ENCODE assay signal across 8 cellular contexts in genomic region chr17:17044846-17045561, GRCh38. TPM values are rescaled to one million over a fixed set of nuclear protein-coding genes. Genes with fewer than 3 reads are reported as not detected.
DNase-seq lines count a peak whose midpoint lies in the region; ATAC-seq and TF ChIP-seq lines count a peak whose summit lies in the region.

No MANE protein-coding gene starts in this region.

- H3K27ac Mint-ChIP-seq in memory B cell, result peak overlapping the region; percentile 64

- H3K27me3 ChIP-seq in HAP-1 (ENCODE audit: low read depth), result no peaks in the 10 kb centered on the region
- H3K27me3 ChIP-seq in tibial artery, result no peaks in the 10 kb centered on the region

- in situ Hi-C loops in HAP-1 (cut with MboI; ENCODE audit: low sequenced_read_pairs), result no loop called here

- H3K4me3 Mint-ChIP-seq in memory B cell, result peak overlapping the region; percentile 91

- H3K4me1 ChIP-seq in HAP-1, result peaks cover 22% of the 10 kb centered on the region
- peaks cover 11 to 75% (median 51%) of the 10 kb centered on the region in 4 donors for H3K4me1 ChIP-seq in tibial artery

- H3K9me3 ChIP-seq in HAP-1 (peaks cover 2% of the 10 kb centered on the region; the same call in 1 of the 2 replicates), tibial artery (no peaks in the 10 kb centered on the region)

- H3K36me3 Mint-ChIP-seq in memory B cell, result peaks cover 4% of the 10 kb centered on the region

- peaks cover 55% of the 10 kb centered on the region for H3K4me1 Mint-ChIP-seq in memory B cell

- ATAC-seq in memory B cell (ENCODE audit: low read depth) (peak; percentile 54), GM19328 (IDR thresholded peaks at IDR 0.05; ENCODE audit: unreplicated experiment) (no peak), GM21367 (IDR thresholded peaks at IDR 0.05; ENCODE audit: unreplicated experiment) (no peak)

- TF ChIP-seq CTCF in tibial artery (IDR thresholded peaks at IDR 0.05), result no peak

- peak overlapping the region; percentile 82 to 92 for H3K27ac ChIP-seq in tibial artery

- DNase-seq in COLO829 (ENCODE audit: low spot score), result peak; percentile 46
- DNase-seq in HAP-1 (ENCODE audit: low spot score in 2 of 2), result peak; percentile 38 to 65
- DNase-seq in SHP77 treated with DMSO at 0.1 percent for 48 hours (lab: John Stamatoyannopoulos, UW), result peak; percentile 67
- peak; percentile 50 for DNase-seq in dermis blood vessel endothelial cell
- no peak for DNase-seq in memory B cell (ENCODE audit: low spot score in 2 of 2)
- peak in 1 of 2 donors; percentile 72 for DNase-seq in tibial artery

- intact Hi-C loops in tibial artery (cut with DNase I; ENCODE audit: low total_unique reads), result loop anchor here (5.0 kb wide), 1 partner anchor 62 kb away; no protein-coding TSS in a partner anchor

- no peaks in the 10 kb centered on the region for H3K9me3 Mint-ChIP-seq in memory B cell

- H3K4me3 ChIP-seq in HAP-1 (peak overlapping the region; percentile 80), tibial artery (peak overlapping the region; percentile 60 to 87)

- H3K27me3 Mint-ChIP-seq in memory B cell, result no peaks in the 10 kb centered on the region

- no peaks in the 10 kb centered on the region for H3K36me3 ChIP-seq in HAP-1 (replicated peaks)
- H3K36me3 ChIP-seq in tibial artery, result no peaks in the 10 kb centered on the region

RNA-seq across cellular contexts. Expression of gene MPRIP, which starts 2.7 kb away (rescaled TPM):
- 105 and 175 TPM in 2 replicates for total RNA-seq in dermis blood vessel endothelial cell

Comparison
In these comparisons a context has a peak if more than half of its experiments do, and no peak if none do; other contexts are left out.
1. DNase-seq: peak in COLO829 (single experiment), HAP-1 (2 of 2), SHP77 treated with DMSO at 0.1 percent for 48 hours (single experiment) and dermis blood vessel endothelial cell (single experiment); none in memory B cell (0 of 2).